14 cellular contexts compared by ENCODE assay signal in genomic region chr4:123559955-123560669, GRCh38.
DNase-seq lines count a peak whose midpoint lies in the region; ATAC-seq, FAIRE-seq and TF ChIP-seq lines count a peak whose summit lies in the region.
"Had no signal": no experiment of that assay in that cellular context is flagged by ENCODE, and none has a peak within 500 bp of the region (broad histone marks: within the 10 kb centered on the region; RNA-seq: fewer than 3 reads in every experiment).

No MANE protein-coding gene starts in this region.

- H2BK5ac ChIP-seq in mesenchymal stem cell (ENCODE audit: low read depth, low read length, poor library complexity, severe bottlenecking), result no peak overlapping the region

- H2BK120ac ChIP-seq in mesenchymal stem cell (ENCODE audit: low read depth, low read length), result no peak overlapping the region

- 37% methylated on average over 5 of the region's 5 CpGs for WGBS in A549 (ENCODE audit: missing lambda C conversion rate)
- 56% methylated on average over 5 of the region's 5 CpGs for WGBS in mesenchymal stem cell
- WGBS in stomach, 5 donors, result 50 to 70% (median 58%) methylated on average over 5 of the region's 5 CpGs

- H3K36me3 Mint-ChIP-seq in MCF 10A (ENCODE audit: insufficient read depth, unreplicated experiment), result no peaks in the 10 kb centered on the region
- H3K36me3 Mint-ChIP-seq: CD4-positive, alpha-beta memory T cell; type B pancreatic cell had no signal

- ATAC-seq in A549 (no peak), GM21515 (IDR thresholded peaks at IDR 0.05; ENCODE audit: unreplicated experiment) (no peak)
- ATAC-seq: right cardiac atrium had no signal

- no peak overlapping the region for H3K4ac ChIP-seq in mesenchymal stem cell (ENCODE audit: low read depth in 1 of 2, low read length in 2 of 2)

- no peaks in the 10 kb centered on the region for H3K9me3 ChIP-seq in A549
- no peaks in the 10 kb centered on the region for H3K9me3 ChIP-seq in mesenchymal stem cell (ENCODE audit: control insufficient read depth, low read length)
- H3K9me3 ChIP-seq in stomach, result no peaks in the 10 kb centered on the region
- H3K9me3 ChIP-seq: SJSA1 had no signal

- no TSS peak for BruUV-seq in MCF 10A (replicated peaks; lab: Mats Ljungman, UMichigan)

- no peak overlapping the region for H4K91ac ChIP-seq in mesenchymal stem cell (ENCODE audit: low read length)

- H3K14ac ChIP-seq in mesenchymal stem cell (ENCODE audit: low read length in 2 of 2), result no peak overlapping the region

- no peak for TF ChIP-seq EP300 in A549 (IDR thresholded peaks at IDR 0.05)
- TF ChIP-seq EP300 in stomach (IDR thresholded peaks at IDR 0.05), result no peak

- TF ChIP-seq CTCF in A549 (IDR thresholded peaks at IDR 0.05) (no peak), MCF 10A (IDR thresholded peaks at IDR 0.05; ENCODE audit: unreplicated experiment) (no peak), stomach (IDR thresholded peaks at IDR 0.05) (no peak)

- no peaks in the 10 kb centered on the region for H3K79me1 ChIP-seq in mesenchymal stem cell (replicated peaks; ENCODE audit: low read length, poor library complexity, severe bottlenecking)

- CTCF ChIA-PET in A549 (lab: Yijun Ruan, JAX) (no interaction called here), MCF 10A (lab: Yijun Ruan, JAX) (no interaction called here)

- no peak for FAIRE-seq in A549 (lab: Jason Lieb, UNC)

- no peak overlapping the region for H2BK12ac ChIP-seq in mesenchymal stem cell (ENCODE audit: low read length in 2 of 2)

- POLR2A ChIA-PET in A549 (lab: Yijun Ruan, JAX) (no interaction called here), MCF 10A (lab: Yijun Ruan, JAX) (no interaction called here)

- no peak overlapping the region for H3K27ac Mint-ChIP-seq in MCF 10A (ENCODE audit: low read depth, unreplicated experiment)
- H3K27ac Mint-ChIP-seq: CD4-positive, alpha-beta memory T cell; type B pancreatic cell had no signal

- H2BK15ac ChIP-seq in mesenchymal stem cell (ENCODE audit: low read depth, poor library complexity, severe bottlenecking), result no peak overlapping the region

- H3K27me3 ChIP-seq in mesenchymal stem cell (ENCODE audit: control insufficient read depth in 1 of 2, insufficient read depth in 1 of 2, low read length in 2 of 2), result no peaks in the 10 kb centered on the region
- H3K27me3 ChIP-seq in stomach, result no peaks in the 10 kb centered on the region
- H3K27me3 ChIP-seq: SJSA1 had no signal

- H3K9ac ChIP-seq in mesenchymal stem cell (ENCODE audit: low read length), result no peak overlapping the region

- H2AK5ac ChIP-seq in mesenchymal stem cell (ENCODE audit: low read length, severe bottlenecking), result no peak overlapping the region

- no peak overlapping the region for H3K23ac ChIP-seq in mesenchymal stem cell (ENCODE audit: low read length in 2 of 2)

- H3K18ac ChIP-seq in mesenchymal stem cell (ENCODE audit: low read depth in 1 of 2, low read length in 2 of 2), result no peak overlapping the region

- no peak overlapping the region for H3K4me3 Mint-ChIP-seq in MCF 10A (ENCODE audit: unreplicated experiment)
- H3K4me3 Mint-ChIP-seq: CD4-positive, alpha-beta memory T cell; type B pancreatic cell had no signal

- no peak overlapping the region for H3K4me3 ChIP-seq in A549
- no peak overlapping the region for H3K4me3 ChIP-seq in mesenchymal stem cell (ENCODE audit: insufficient read depth in 1 of 2, low read depth in 1 of 2, low read length in 2 of 2)
- H3K4me3 ChIP-seq in stomach, result no peak overlapping the region
- H3K4me3 ChIP-seq: SJSA1 had no signal

- H3K27ac ChIP-seq in A549 (peak overlapping the region; percentile 41 to 44; a peak in 4 of 6 replicates), mesenchymal stem cell (ENCODE audit: low read length, poor library complexity, severe bottlenecking) (peak overlapping the region; percentile 83), stomach (no peak overlapping the region)
- H3K27ac ChIP-seq: SJSA1 had no signal

- no peak overlapping the region for H2AFZ ChIP-seq in mesenchymal stem cell (ENCODE audit: low read depth, low read length)

- TF ChIP-seq POLR2A in A549 (IDR thresholded peaks at IDR 0.05; ENCODE audit: low read length) (no peak), stomach (IDR thresholded peaks at IDR 0.05) (no peak)

- H3K36me3 ChIP-seq in mesenchymal stem cell (ENCODE audit: control insufficient read depth in 1 of 2, insufficient read depth in 2 of 2, low read depth in 1 of 2, low read length in 2 of 2) (no peaks in the 10 kb centered on the region), stomach (no peaks in the 10 kb centered on the region)
- H3K36me3 ChIP-seq: SJSA1 had no signal

- DNase-seq in A549 (ENCODE audit: low read depth in 1 of 2, low spot score in 1 of 2), result no peak
- DNase-seq in LHCN-M2 (ENCODE audit: low read depth), result peak; percentile 32
- DNase-seq in dermis blood vessel endothelial cell, result peak; percentile 26
- DNase-seq in mesenchymal stem cell, result peak; percentile 37
- DNase-seq in activated CD4-positive, alpha-beta T cell treated with anti-CD3 and anti-CD28 coated beads for 48 hours, result no peak
- DNase-seq in MCF 10A (ENCODE audit: unreplicated experiment), result no peak
- no peak for DNase-seq in stomach
- DNase-seq: CD4-positive, alpha-beta memory T cell; NCI-H1105; right cardiac atrium; stimulated activated CD4-positive, alpha-beta T cell treated with anti-CD3 and anti-CD28 coated beads, Interleukin-4, amount 100 ng/mL, for 24 hours had no signal

- peaks cover 47% of the 10 kb centered on the region for H3K4me1 ChIP-seq in A549
- peaks cover 8% of the 10 kb centered on the region for H3K4me1 ChIP-seq in mesenchymal stem cell (ENCODE audit: control insufficient read depth, insufficient read depth, low read depth, low read length)
- peaks cover 16 to 49% (median 34%) of the 10 kb centered on the region in 4 donors for H3K4me1 ChIP-seq in stomach

- peaks cover 19% of the 10 kb centered on the region for H3K4me1 Mint-ChIP-seq in MCF 10A (ENCODE audit: insufficient read depth, unreplicated experiment)

- TF ChIP-seq RAD21 in A549 (conservative IDR thresholded peaks at IDR 0.05 in 1 of 2, IDR thresholded peaks at IDR 0.05 in 1 of 2), result no peak

- intact Hi-C loops in MCF 10A (cut with micrococcal nuclease) (loop anchor here (5.0 to 10.0 kb wide), 2 partner anchors 552 to 705 kb away; no protein-coding TSS in a partner anchor), stomach (cut with DNase I; ENCODE audit: low total_unique reads) (no loop called here)

- no peaks in the 10 kb centered on the region for H3K9me3 Mint-ChIP-seq in MCF 10A (ENCODE audit: unreplicated experiment)

- no peaks in the 10 kb centered on the region for H3K27me3 Mint-ChIP-seq in MCF 10A (ENCODE audit: insufficient read depth, unreplicated experiment)
- H3K27me3 Mint-ChIP-seq: type B pancreatic cell had no signal

- no peak overlapping the region for H4K8ac ChIP-seq in mesenchymal stem cell (ENCODE audit: low read length)

- H3K4me2 ChIP-seq in A549 (peak overlapping the region; percentile 63), mesenchymal stem cell (ENCODE audit: low read length, poor library complexity, severe bottlenecking) (peak overlapping the region; percentile 32)

TF ChIP-seq in A549, 52 proteins besides CTCF, POLR2A, EP300 and RAD21:
- TF ChIP-seq FOSL2 (IDR thresholded peaks at IDR 0.05), result no peak
- no peak for TF ChIP-seq FOSL2 (CRISPR knock-in tag; IDR thresholded peaks at IDR 0.05)
- TF ChIP-seq, protein P1, sequence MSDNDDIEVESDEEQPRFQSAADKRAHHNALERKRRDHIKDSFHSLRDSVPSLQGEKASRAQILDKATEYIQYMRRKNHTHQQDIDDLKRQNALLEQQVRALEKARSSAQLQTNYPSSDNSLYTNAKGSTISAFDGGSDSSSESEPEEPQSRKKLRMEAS (IDR thresholded peaks at IDR 0.05), result no peak
- TF ChIP-seq BCL3 (IDR thresholded peaks at IDR 0.05), result no peak
- no peak for TF ChIP-seq MAFK (IDR thresholded peaks at IDR 0.05; ENCODE audit: partially characterized antibody)
- TF ChIP-seq RNF2 (IDR thresholded peaks at IDR 0.05; ENCODE audit: borderline replicate concordance, low read depth), result no peak
- no peak for TF ChIP-seq TP53 (CRISPR knock-in tag; IDR thresholded peaks at IDR 0.05)
- no peak for TF ChIP-seq RARB (CRISPR knock-in tag; IDR thresholded peaks at IDR 0.05)
- TF ChIP-seq KDM1A (IDR thresholded peaks at IDR 0.05; ENCODE audit: low read depth), result no peak

Comparison
In these comparisons a context has a peak if more than half of its experiments do, and no peak if none do; other contexts are left out.
1. DNase-seq: peak in LHCN-M2 (single experiment), dermis blood vessel endothelial cell (single experiment) and mesenchymal stem cell (single experiment); none in A549 (0 of 2), activated CD4-positive, alpha-beta T cell treated with anti-CD3 and anti-CD28 coated beads for 48 hours (single experiment), MCF 10A (single experiment) and stomach (single experiment).
2. H3K27ac ChIP-seq: peak in A549 (2 of 2) and mesenchymal stem cell (single experiment); none in stomach (0 of 5).